20 cellular contexts compared by ENCODE assay signal in genomic region chr12:50276912-50277671, GRCh38. TPM values are rescaled to one million over a fixed set of nuclear protein-coding genes. Genes with fewer than 3 reads are reported as not detected.
A peak's percentile ranks its signal among the peaks of the same experiment; 100 is the strongest.
DNase-seq lines count a peak whose midpoint lies in the region; ATAC-seq, FAIRE-seq and TF ChIP-seq lines count a peak whose summit lies in the region.
"Had no signal": no experiment of that assay in that cellular context is flagged by ENCODE, and none has a peak within 500 bp of the region (broad histone marks: within the 10 kb centered on the region; RNA-seq: fewer than 3 reads in every experiment).

No MANE protein-coding gene starts in this region.

- TF ChIP-seq POLR2A in K562 (conservative IDR thresholded peaks at IDR 0.05), result no peak
- TF ChIP-seq POLR2A in uterus (IDR thresholded peaks at IDR 0.05), result no peak

- in situ Hi-C loops in K562 (cut with MboI), result no loop called here

- H2AFZ ChIP-seq in K562 (ENCODE audit: low read depth, low read length), result no peak overlapping the region

- POLR2A ChIA-PET in K562 (lab: Yijun Ruan, JAX), result no interaction called here

- ATAC-seq in right cardiac atrium, result no peak
- no peak for ATAC-seq in left cardiac atrium
- 0 out of 3 replicates have a peak, but pooled peaks have one; percentile 21 for ATAC-seq in K562
- ATAC-seq in GM18907 (IDR thresholded peaks at IDR 0.05; ENCODE audit: unreplicated experiment), result no peak
- ATAC-seq: activated naive CD4-positive, alpha-beta T cell treated with anti-CD3 and anti-CD28 coated beads, Interleukin-2, amount 50 U/mL, for 72 hours; activated T-cell treated with anti-CD3 and anti-CD28 coated beads, Interleukin-2, amount 50 U/mL, for 4 hours; CD8-positive, alpha-beta T cell; left lobe of liver; stimulated activated naive CD8-positive, alpha-beta T cell treated with anti-CD3 and anti-CD28 coated beads, Interleukin-15, Interleukin-2, amounts not matched to agents 100 U/mL and 50 U/mL, for 24 hours had no signal

- no peak for DNase-seq in right cardiac atrium
- DNase-seq in left cardiac atrium, result no peak
- DNase-seq in K562 (ENCODE audit: extremely low read depth in 1 of 4, low spot score in 3 of 4), result no peak
- DNase-seq in uterus, result no peak
- DNase-seq in NCI-H2081 treated with DMSO at 0.1 percent for 48 hours (lab: John Stamatoyannopoulos, UW), result no peak
- no peak for DNase-seq in CD1c-positive myeloid dendritic cell (ENCODE audit: extremely low spot score)
- DNase-seq: activated CD4-positive, alpha-beta memory T cell treated with anti-CD3 and anti-CD28 coated beads for 36 hours; activated T-cell treated with anti-CD3 and anti-CD28 coated beads, Interleukin-2, amount 50 U/mL, for 4 hours; CD8-positive, alpha-beta T cell; Kasumi-1; naive B cell; NCI-H146; NCI-H524 treated with DMSO at 0.1 percent for 48 hours; stimulated activated naive CD8-positive, alpha-beta T cell treated with anti-CD3 and anti-CD28 coated beads, Interleukin-15, Interleukin-2, amounts not matched to agents 100 U/mL and 50 U/mL, for 24 hours; SW 1271 had no signal

- no TSS peak for BruUV-seq in K562 (replicated peaks; lab: Mats Ljungman, UMichigan)

- WGBS in right cardiac atrium, result 71% methylated on average over 3 of the region's 3 CpGs
- WGBS in K562 (ENCODE audit: insufficient coverage, low coverage, missing lambda C conversion rate), result 26% methylated on average over 3 of the region's 3 CpGs

- no peak for FAIRE-seq in K562 (lab: Jason Lieb, UNC)

- intact Hi-C loops in right cardiac atrium (cut with DNase I), result no loop called here
- intact Hi-C loops in left cardiac atrium (cut with DNase I), result no loop called here
- intact Hi-C loops in K562 (cut with micrococcal nuclease), result no loop called here
- intact Hi-C loops in uterus (cut with DNase I; ENCODE audit: low total_unique reads), result no loop called here

- no peak for TF ChIP-seq EP300 in K562 (IDR thresholded peaks at IDR 0.05; ENCODE audit: low read length)

- no peaks in the 10 kb centered on the region for H4K20me1 ChIP-seq in K562 (replicated peaks; ENCODE audit: control insufficient read depth, insufficient read depth, low read length)

- H3K27ac ChIP-seq in right cardiac atrium (ENCODE audit: low read length) (peak overlapping the region; percentile 37), K562 (ENCODE audit: extremely low read depth, low read depth, low read length) (no peak overlapping the region), mucosa of rectum (ENCODE audit: low read depth in 2 of 2, low read length in 2 of 2) (peak overlapping the region; percentile 67 to 79), uterus (peak overlapping the region; percentile 29 to 92)
- H3K27ac ChIP-seq: VCaP had no signal

- no peaks in the 10 kb centered on the region for H3K9me1 ChIP-seq in K562 (ENCODE audit: control insufficient read depth, insufficient read depth, low read length)

- H3K79me2 ChIP-seq in K562 (ENCODE audit: control insufficient read depth, insufficient read depth, low read length), result no peaks in the 10 kb centered on the region

- no peak overlapping the region for H3K4me3 ChIP-seq in right cardiac atrium (ENCODE audit: low read length)
- no peak overlapping the region for H3K4me3 ChIP-seq in K562
- peak overlapping the region; percentile 8 to 30 for H3K4me3 ChIP-seq in mucosa of rectum (ENCODE audit: low read length in 2 of 2)
- no peak overlapping the region for H3K4me3 ChIP-seq in uterus

- H3K9ac ChIP-seq in K562 (ENCODE audit: insufficient read depth in 1 of 2, low read depth in 2 of 2, low read length in 2 of 2) (no peak overlapping the region), mucosa of rectum (ENCODE audit: low read depth in 1 of 2, low read length in 2 of 2) (peak overlapping the region in 1 of 2 donors; percentile 26)

- H3K4me2 ChIP-seq in K562 (ENCODE audit: insufficient read depth, low read length), result no peak overlapping the region

- H3K9me3 ChIP-seq in right cardiac atrium (ENCODE audit: control insufficient read depth, low read length), result no peaks in the 10 kb centered on the region
- no peaks in the 10 kb centered on the region for H3K9me3 ChIP-seq in K562 (replicated peaks; ENCODE audit: control insufficient read depth, insufficient read depth, low read depth, low read length)
- no peaks in the 10 kb centered on the region for H3K9me3 ChIP-seq in mucosa of rectum (ENCODE audit: control insufficient read depth in 2 of 2, low read length in 2 of 2)
- H3K9me3 ChIP-seq in uterus, result no peaks in the 10 kb centered on the region

- TF ChIP-seq CTCF in K562 (IDR thresholded peaks at IDR 0.05 in 2 of 3, conservative IDR thresholded peaks at IDR 0.05 in 1 of 3; ENCODE audit: insufficient read depth in 2 of 3, low read depth in 1 of 3, low read length in 3 of 3) (no peak), uterus (IDR thresholded peaks at IDR 0.05) (no peak)

- peaks cover 8% of the 10 kb centered on the region for H3K4me1 ChIP-seq in right cardiac atrium (ENCODE audit: control insufficient read depth, insufficient read depth, low read length)
- H3K4me1 ChIP-seq in K562 (replicated peaks in 1 of 2; ENCODE audit: control insufficient read depth in 2 of 2, insufficient read depth in 2 of 2, low read length in 2 of 2), result peaks cover 0 to 10% of the 10 kb centered on the region in 2 experiments; a peak in 2 of 5 replicates
- peaks cover 16 to 40% of the 10 kb centered on the region in 2 donors for H3K4me1 ChIP-seq in mucosa of rectum (ENCODE audit: control insufficient read depth in 2 of 2, insufficient read depth in 2 of 2, low read length in 2 of 2)
- peaks cover 0 to 5% of the 10 kb centered on the region in 2 donors for H3K4me1 ChIP-seq in uterus

- no peak for TF ChIP-seq RAD21 in K562 (CRISPR knock-in tag; conservative IDR thresholded peaks at IDR 0.05 in 1 of 2, IDR thresholded peaks at IDR 0.05 in 1 of 2)

- no peaks in the 10 kb centered on the region for H3K27me3 ChIP-seq in right cardiac atrium (ENCODE audit: control insufficient read depth, insufficient read depth)
- no peaks in the 10 kb centered on the region for H3K27me3 ChIP-seq in K562 (ENCODE audit: control insufficient read depth in 2 of 2, insufficient read depth in 2 of 2, low read length in 2 of 2)
- no peaks in the 10 kb centered on the region for H3K27me3 ChIP-seq in mucosa of rectum (ENCODE audit: control insufficient read depth in 2 of 2, insufficient read depth in 2 of 2, low read length in 2 of 2)
- no peaks in the 10 kb centered on the region for H3K27me3 ChIP-seq in uterus

- no peaks in the 10 kb centered on the region for H3K36me3 ChIP-seq in K562 (ENCODE audit: control insufficient read depth, insufficient read depth, low read length)
- H3K36me3 ChIP-seq in mucosa of rectum (ENCODE audit: control insufficient read depth in 2 of 2, insufficient read depth in 2 of 2, low read length in 2 of 2), result peaks cover 2 to 4% of the 10 kb centered on the region in 2 donors
- no peaks in the 10 kb centered on the region for H3K36me3 ChIP-seq in uterus

- CTCF ChIA-PET in K562 (lab: Yijun Ruan, JAX; ENCODE audit: low intra/inter-chr PET ratio), result no interaction called here

TF ChIP-seq in K562, 482 proteins besides CTCF, POLR2A, EP300 and RAD21:
- TF ChIP-seq FOXJ3 (CRISPR knock-in tag; IDR thresholded peaks at IDR 0.05) (no peak), SRF (CRISPR knock-in tag; IDR thresholded peaks at IDR 0.05) (no peak), ZNF76 (CRISPR knock-in tag; IDR thresholded peaks at IDR 0.05; ENCODE audit: borderline replicate concordance) (no peak), ELF4 (CRISPR knock-in tag; IDR thresholded peaks at IDR 0.05) (no peak), ZNF589 (CRISPR knock-in tag; IDR thresholded peaks at IDR 0.05; ENCODE audit: low read depth) (no peak), WHSC1 (IDR thresholded peaks at IDR 0.05; ENCODE audit: low read length) (no peak), FOXK1 (CRISPR knock-in tag; IDR thresholded peaks at IDR 0.05; ENCODE audit: borderline replicate concordance) (no peak), PRPF4 (IDR thresholded peaks at IDR 0.05; ENCODE audit: insufficient read depth, low read depth, low read length, poor library complexity, severe bottlenecking) (no peak)
TF ChIP-seq in K562: peak in this region for 0.

RNA-seq across cellular contexts. Expression of gene LIMA1, which starts 6.2 kb away (rescaled TPM):
- total RNA-seq in right cardiac atrium, result 10 to 100 TPM; 21.9 to 33.5 (median 23.3) TPM
- polyA plus RNA-seq in right cardiac atrium, result 19.9 TPM
- total RNA-seq in left cardiac atrium, result 10 to 100 TPM; 30.6 to 37.7 TPM
- 69.0 and 93.4 TPM in 2 replicates for total RNA-seq in K562 (2011; cell fraction: chromatin; rRNA removed; ENCODE audit: low replicate concordance)
- 30.0 and 30.2 TPM in 2 replicates for total RNA-seq in K562 (2011; cell fraction: nucleolus; rRNA removed)
- 42.2 and 56.2 TPM in 2 replicates for total RNA-seq in K562 (2011; cell fraction: nucleoplasm; rRNA removed)
- 24.7 and 28.3 TPM in 2 replicates for total RNA-seq in K562 (2014; rRNA removed)
- total RNA-seq in K562 (2014; rRNA removed; fragmentation: Illumina TruSeq; extraction: Trizol), result 31.5 and 41.1 TPM in 2 replicates
- 22.5 and 24.4 TPM in 2 replicates for total RNA-seq in K562 (2015; rRNA removed; fragmentation: Illumina TruSeq; extraction: Trizol)
- total RNA-seq in K562 (2021), result 22.7 and 24.2 TPM in 2 replicates
- 24.0 and 37.8 TPM in 2 replicates for polyA plus RNA-seq in K562 (2011; rRNA removed)
- polyA plus RNA-seq in K562 (2011; cell fraction: cytosol; rRNA removed), result 8.2 and 9.2 TPM in 2 replicates
- 21.7 and 22.5 TPM in 2 replicates for polyA plus RNA-seq in K562 (2011; cell fraction: nucleus; rRNA removed)
- polyA plus RNA-seq in K562 (2012), result 16.3 and 16.8 TPM in 2 replicates
- 34.0 and 37.0 TPM in 2 replicates for polyA plus RNA-seq in K562 (2014; fragmentation: Illumina TruSeq; extraction: Trizol)
- 10 to 100 TPM; 20.2 to 23.7 TPM for polyA plus RNA-seq in K562 (2014; fragmentation: Nextera tagmentation; extraction: Ambion mirVana)
- 24.8 and 27.3 TPM in 2 replicates for polyA plus RNA-seq in K562 (2014; rRNA removed)
- 31.8 and 43.7 TPM in 2 replicates for polyA minus RNA-seq in K562 (2011; rRNA and poly(A)+ RNA removed)
- 12.8 and 24.0 TPM in 2 replicates for polyA minus RNA-seq in K562 (2011; cell fraction: cytosol; rRNA and poly(A)+ RNA removed)
- 12.5 and 22.5 TPM in 2 replicates for polyA minus RNA-seq in K562 (2011; cell fraction: nucleus; rRNA and poly(A)+ RNA removed)
- 100 to 1,000 TPM in 2 of 4 donors, 10 to 100 TPM in 2; 85.0 to 140 (median 116) TPM for total RNA-seq in uterus

Comparison
In these comparisons a context has a peak if more than half of its experiments do, and no peak if none do; other contexts are left out.
1. H3K4me3 ChIP-seq: peak in mucosa of rectum (2 of 2); none in right cardiac atrium (single experiment), K562 (single experiment) and uterus (0 of 2).